27 cellular contexts compared by ENCODE assay signal in the genomic region with DNA sequence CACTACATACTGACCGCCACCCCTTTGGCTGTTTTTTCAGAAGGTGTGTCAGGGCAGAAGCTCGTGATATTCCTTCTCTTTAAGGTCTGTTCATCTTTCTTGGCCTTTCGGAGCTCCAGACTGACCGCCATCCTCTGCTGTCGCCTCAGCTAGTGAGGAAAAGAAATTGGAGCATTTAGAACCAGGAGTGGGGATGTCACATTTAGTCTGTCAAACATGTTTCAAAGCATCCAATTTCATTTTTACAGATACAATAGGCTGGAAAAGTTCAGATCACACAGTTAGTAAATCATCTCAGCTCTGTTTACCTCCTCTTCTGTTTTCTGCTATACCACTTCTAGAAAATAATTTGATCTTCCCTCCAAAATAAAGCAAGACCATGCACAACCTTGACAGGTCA. TPM values are rescaled to one million over a fixed set of nuclear protein-coding genes. Genes with fewer than 3 reads are reported as not detected.
DNase-seq lines count a peak whose midpoint lies in the region; ATAC-seq and TF ChIP-seq lines count a peak whose summit lies in the region.
"Had no signal": no experiment of that assay in that cellular context is flagged by ENCODE, and none has a peak within 500 bp of the region (broad histone marks: within the 10 kb centered on the region; RNA-seq: fewer than 3 reads in every experiment).

No MANE protein-coding gene starts in this region.

- no peaks in the 10 kb centered on the region for H3K36me3 Mint-ChIP-seq in chondrocyte (ENCODE audit: low read depth)
- H3K36me3 Mint-ChIP-seq in type B pancreatic cell: peaks cover 5% of the 10 kb centered on the region
- H3K36me3 Mint-ChIP-seq: CD14-positive monocyte had no signal

- H3K9me3 Mint-ChIP-seq in chondrocyte (ENCODE audit: low read depth) (peaks cover 20% of the 10 kb centered on the region), type B pancreatic cell (no peaks in the 10 kb centered on the region)

- DNase-seq in cardiac septum (ENCODE audit: low spot score) (peak; percentile 14), right cardiac atrium (no peak), chondrocyte (ENCODE audit: low spot score) (peak; percentile 3), type B pancreatic cell (ENCODE audit: extremely low spot score, unreplicated experiment) (no peak), NCI-H2107 (lab: John Stamatoyannopoulos, UW) (no peak), globus pallidus (ENCODE audit: low spot score) (no peak), NCI-H526 treated with DMSO at 0.1 percent for 48 hours (lab: John Stamatoyannopoulos, UW) (no peak)
- DNase-seq: ACHN; AML-193; BE2C; Calu3; CD4-positive, alpha-beta T cell; CD8-positive, alpha-beta memory T cell; DMS53; DMS79 treated with DMSO at 0.1 percent for 48 hours; GF-D8; H9; HFFc6 had no signal

- POLR2A ChIA-PET in HEK293 (lab: Yijun Ruan, JAX): no interaction called here

- H3K36me3 ChIP-seq in HEK293 (ENCODE audit: control insufficient read depth in 2 of 2, insufficient read depth in 1 of 2, low read length in 2 of 2): no peaks in the 10 kb centered on the region
- H3K36me3 ChIP-seq: BE2C; BLaER1 treated with 17β-estradiol and CSF1 and Interleukin-3, amounts not matched to agents 10 nM and 100 nM had no signal

- H3K4me3 ChIP-seq in right cardiac atrium (ENCODE audit: low read length) (no peak overlapping the region), HEK293 (ENCODE audit: low read depth, low read length) (no peak overlapping the region)
- H3K4me3 ChIP-seq: BLaER1 treated with 17β-estradiol and CSF1 and Interleukin-3, amounts not matched to agents 10 nM and 100 nM; GM23338 had no signal

- no peak overlapping the region for H3K27ac Mint-ChIP-seq in chondrocyte (ENCODE audit: unreplicated experiment)
- peak overlapping the region; percentile 27 for H3K27ac Mint-ChIP-seq in type B pancreatic cell
- H3K27ac Mint-ChIP-seq: CD4-positive, alpha-beta T cell; CD8-positive, alpha-beta memory T cell; GM23338; H9; HFFc6 had no signal

- no peaks in the 10 kb centered on the region for H3K27me3 ChIP-seq in right cardiac atrium (ENCODE audit: control insufficient read depth, insufficient read depth)
- H3K27me3 ChIP-seq: BE2C; BLaER1 treated with 17β-estradiol and CSF1 and Interleukin-3, amounts not matched to agents 10 nM and 100 nM had no signal

- intact Hi-C loops in cardiac septum (cut with DNase I): no loop called here
- intact Hi-C loops in right cardiac atrium (cut with DNase I): no loop called here

- peaks cover 4% of the 10 kb centered on the region for H3K4me1 Mint-ChIP-seq in chondrocyte (ENCODE audit: low read depth)
- no peaks in the 10 kb centered on the region for H3K4me1 Mint-ChIP-seq in type B pancreatic cell (ENCODE audit: unreplicated experiment)
- H3K4me1 Mint-ChIP-seq: CD14-positive monocyte; CD8-positive, alpha-beta memory T cell; GM23338; H9 had no signal

- no peak overlapping the region for H3K27ac ChIP-seq in right cardiac atrium (ENCODE audit: low read length)
- no peak overlapping the region for H3K27ac ChIP-seq in HEK293 (ENCODE audit: extremely low read depth, low read depth, low read length)
- H3K27ac ChIP-seq: 22Rv1; BLaER1 treated with 17β-estradiol and CSF1 and Interleukin-3, amounts not matched to agents 10 nM and 100 nM had no signal

- no peak overlapping the region for H3K4me3 Mint-ChIP-seq in chondrocyte (ENCODE audit: unreplicated experiment)
- no peak overlapping the region for H3K4me3 Mint-ChIP-seq in type B pancreatic cell
- H3K4me3 Mint-ChIP-seq: CD14-positive monocyte; CD4-positive, alpha-beta T cell; CD8-positive, alpha-beta memory T cell; GM23338; H9; HFFc6 had no signal

- H3K27me3 Mint-ChIP-seq in chondrocyte (ENCODE audit: low read depth) (no peaks in the 10 kb centered on the region), type B pancreatic cell (no peaks in the 10 kb centered on the region)

- no peak for ATAC-seq in right cardiac atrium
- ATAC-seq: GM23338, HCT116 had no signal

- TF ChIP-seq CTCF in HEK293 (tag by site-specific recombination; IDR thresholded peaks at IDR 0.05) (no peak), chondrocyte (IDR thresholded peaks at IDR 0.05) (no peak), type B pancreatic cell (conservative IDR thresholded peaks at IDR 0.05) (no peak)

- CTCF ChIA-PET in HEK293 (lab: Yijun Ruan, JAX): no interaction called here

- 89% methylated on average over 5 of the region's 5 CpGs for WGBS in right cardiac atrium

- H3K9me3 ChIP-seq in right cardiac atrium (ENCODE audit: control insufficient read depth, low read length) (peaks cover 2% of the 10 kb centered on the region), HEK293 (ENCODE audit: control insufficient read depth, insufficient read depth, low read depth, low read length) (no peaks in the 10 kb centered on the region)
- H3K9me3 ChIP-seq: BE2C had no signal

- H3K4me1 ChIP-seq in right cardiac atrium (ENCODE audit: control insufficient read depth, insufficient read depth, low read length) (no peaks in the 10 kb centered on the region), HEK293 (ENCODE audit: control insufficient read depth, insufficient read depth, low read length) (no peaks in the 10 kb centered on the region)
- H3K4me1 ChIP-seq: BE2C; BLaER1 treated with 17β-estradiol and CSF1 and Interleukin-3, amounts not matched to agents 10 nM and 100 nM had no signal

TF ChIP-seq in HEK293, 187 proteins besides CTCF, POLR2A, EP300 and RAD21:
- peak; percentile 95 for TF ChIP-seq ZNF707 (tag by site-specific recombination; IDR thresholded peaks at IDR 0.05)
- TF ChIP-seq SALL2 (tag by site-specific recombination; IDR thresholded peaks at IDR 0.05; ENCODE audit: borderline replicate concordance): no peak

RNA-seq across cellular contexts. Expression of a gene that starts 4.8 kb away (rescaled TPM):
- not detected for total RNA-seq in cardiac septum
- total RNA-seq in right cardiac atrium: not detected
- polyA plus RNA-seq in right cardiac atrium: not detected
- total RNA-seq in chondrocyte: not detected in 3 replicates
- 0.17 and 0.48 TPM in 2 replicates for total RNA-seq in type B pancreatic cell (ENCODE audit: low replicate concordance)
- total RNA-seq: CD4-positive, alpha-beta T cell; CD8-positive, alpha-beta memory T cell; Daoy; G401; GM23338; H4; H9; HFFc6 had no signal
- polyA plus RNA-seq: CD14-positive monocyte; CD8-positive, alpha-beta memory T cell; GM23338 had no signal

RNA-seq across cellular contexts. Expression of a gene that starts 59.2 kb away (rescaled TPM):
- 13.2 TPM for total RNA-seq in cardiac septum
- 10 to 100 TPM in 1 of 4 donors, 1 to 10 TPM in 3; 9.2 to 14.7 (median 9.7) TPM for total RNA-seq in right cardiac atrium
- 4.5 TPM for polyA plus RNA-seq in right cardiac atrium
- 28.2 to 32.2 TPM (median 30.2 TPM) in 3 replicates for total RNA-seq in chondrocyte
- total RNA-seq in type B pancreatic cell (ENCODE audit: low replicate concordance): 22.1 and 31.3 TPM in 2 replicates

Comparison
In these comparisons a context has a peak if more than half of its experiments do, and no peak if none do; other contexts are left out.
1. DNase-seq: peak in cardiac septum (single experiment) and chondrocyte (single experiment); none in right cardiac atrium (0 of 3), type B pancreatic cell (single experiment), NCI-H2107 (single experiment), globus pallidus (single experiment) and NCI-H526 treated with DMSO at 0.1 percent for 48 hours (single experiment).